ENCODE assay signal across 9 cellular contexts in the genomic region with DNA sequence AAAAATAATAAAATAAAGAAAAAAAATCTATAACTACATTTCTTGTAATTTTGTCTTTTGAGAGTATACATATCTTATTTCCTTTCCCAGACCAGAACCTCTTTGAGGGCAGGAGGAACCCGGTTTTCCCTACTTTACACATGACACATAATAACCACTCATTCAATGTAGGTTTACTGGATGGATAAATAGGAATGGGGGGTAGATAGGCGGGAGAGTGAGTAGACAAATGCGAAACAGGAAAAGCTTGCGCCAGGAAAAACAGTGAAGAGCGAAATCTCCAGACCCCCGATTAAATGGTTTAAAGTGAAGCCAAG. TPM values are rescaled to one million over a fixed set of nuclear protein-coding genes. Genes with fewer than 3 reads are reported as not detected.
DNase-seq lines count a peak whose midpoint lies in the region; ATAC-seq and TF ChIP-seq lines count a peak whose summit lies in the region.
"Had no signal": no experiment of that assay in that cellular context is flagged by ENCODE, and none has a peak within 500 bp of the region (broad histone marks: within the 10 kb centered on the region; RNA-seq: fewer than 3 reads in every experiment).

No MANE protein-coding gene starts in this region.

- H3K9ac ChIP-seq in Karpas-422 (ENCODE audit: low read length) (peak overlapping the region; percentile 83), muscle layer of colon (ENCODE audit: low read length) (peak overlapping the region; percentile 98)

- no peaks in the 10 kb centered on the region for H3K4me1 ChIP-seq in A673 (ENCODE audit: insufficient read depth, low read length, poor library complexity, severe bottlenecking)
- peaks cover 14% of the 10 kb centered on the region for H3K4me1 ChIP-seq in Karpas-422 (ENCODE audit: low read length)
- H3K4me1 ChIP-seq in muscle layer of colon (ENCODE audit: insufficient read depth, low read length), result peaks cover 18% of the 10 kb centered on the region

- no peak for TF ChIP-seq CTCF in A673 (conservative IDR thresholded peaks at IDR 0.05; ENCODE audit: low read depth, low read length)

- H3K4me3 Mint-ChIP-seq in dendritic cell treated with granulocyte-macrophage colony-stimulating factor and Interleukin-4, amounts not matched to agents 40 ng/mL and 50 ng/mL, for 4 days, result peak overlapping the region; percentile 85

- H3K27me3 ChIP-seq in A673 (replicated peaks; ENCODE audit: insufficient read depth, low read depth, low read length, poor library complexity) (no peaks in the 10 kb centered on the region), Karpas-422 (ENCODE audit: low read length) (no peaks in the 10 kb centered on the region), muscle layer of colon (ENCODE audit: control insufficient read depth in 1 of 2, insufficient read depth in 2 of 2, low read length in 2 of 2) (no peaks in the 10 kb centered on the region)

- DNase-seq in A673 (ENCODE audit: low spot score) (no peak), Karpas-422 (no peak), NCI-H524 treated with DMSO at 0.1 percent for 48 hours (lab: John Stamatoyannopoulos, UW) (no peak), NCI-H1092 treated with DMSO at 0.1 percent for 48 hours (lab: John Stamatoyannopoulos, UW) (no peak)

- H3K4me3 ChIP-seq in A673 (ENCODE audit: low read depth, low read length, poor library complexity, severe bottlenecking), result peak overlapping the region; percentile 92
- H3K4me3 ChIP-seq in Karpas-422 (ENCODE audit: low read length), result peak overlapping the region; percentile 88
- H3K4me3 ChIP-seq in muscle layer of colon (ENCODE audit: low read depth in 1 of 2, low read length in 2 of 2), result peak overlapping the region; percentile 94 to 100

- no peaks in the 10 kb centered on the region for H3K9me3 Mint-ChIP-seq in dendritic cell treated with granulocyte-macrophage colony-stimulating factor and Interleukin-4, amounts not matched to agents 40 ng/mL and 50 ng/mL, for 4 days

- peak overlapping the region; percentile 91 for H3K4me2 ChIP-seq in Karpas-422 (ENCODE audit: low read depth, low read length, poor library complexity, severe bottlenecking)

- peaks cover 15% of the 10 kb centered on the region; the same call in 1 of the 2 replicates for H4K20me1 ChIP-seq in Karpas-422 (ENCODE audit: insufficient read depth, low read depth, low read length)

- H3K79me2 ChIP-seq in Karpas-422 (ENCODE audit: low read length), result peaks cover 45% of the 10 kb centered on the region

- H3K4me1 Mint-ChIP-seq in dendritic cell treated with granulocyte-macrophage colony-stimulating factor and Interleukin-4, amounts not matched to agents 40 ng/mL and 50 ng/mL, for 4 days (ENCODE audit: low read depth), result peaks cover 29% of the 10 kb centered on the region

- intact Hi-C loops in A673 (cut with micrococcal nuclease; ENCODE audit: unreplicated experiment), result no loop called here
- intact Hi-C loops in dendritic cell treated with granulocyte-macrophage colony-stimulating factor and Interleukin-4, amounts not matched to agents 40 ng/mL and 50 ng/mL, for 4 days (cut with micrococcal nuclease), result loop anchor here (2.0 kb wide), 1 partner anchor 46 kb away; no protein-coding TSS in a partner anchor

- ATAC-seq in GM18520 (IDR thresholded peaks at IDR 0.05; ENCODE audit: unreplicated experiment) (no peak), HG02588 (IDR thresholded peaks at IDR 0.05; ENCODE audit: unreplicated experiment) (no peak)

- peak overlapping the region; percentile 98 for H3K27ac ChIP-seq in A673 (ENCODE audit: low read depth, low read length, poor library complexity, severe bottlenecking)
- H3K27ac ChIP-seq in Karpas-422 (ENCODE audit: low read length), result peak overlapping the region; percentile 78
- H3K27ac ChIP-seq in muscle layer of colon (ENCODE audit: low read depth, low read length), result peak overlapping the region; percentile 89

- TSS peak; percentile 90 for BruUV-seq in A673 (replicated peaks; lab: Mats Ljungman, UMichigan)

- peak overlapping the region; percentile 98 for H3K27ac Mint-ChIP-seq in dendritic cell treated with granulocyte-macrophage colony-stimulating factor and Interleukin-4, amounts not matched to agents 40 ng/mL and 50 ng/mL, for 4 days

- H3K9me3 ChIP-seq in A673 (ENCODE audit: low read depth, low read length, poor library complexity, severe bottlenecking) (no peaks in the 10 kb centered on the region), Karpas-422 (ENCODE audit: low read length) (no peaks in the 10 kb centered on the region), muscle layer of colon (ENCODE audit: low read length) (no peaks in the 10 kb centered on the region)

- peaks cover 33% of the 10 kb centered on the region for H3K36me3 Mint-ChIP-seq in dendritic cell treated with granulocyte-macrophage colony-stimulating factor and Interleukin-4, amounts not matched to agents 40 ng/mL and 50 ng/mL, for 4 days (ENCODE audit: low read depth)

- peaks cover 2% of the 10 kb centered on the region for H3K27me3 Mint-ChIP-seq in dendritic cell treated with granulocyte-macrophage colony-stimulating factor and Interleukin-4, amounts not matched to agents 40 ng/mL and 50 ng/mL, for 4 days

- POLR2A ChIA-PET in A673 (lab: Charles Lee; ENCODE audit: low non-redundant PET), result no interaction called here

- CTCF ChIA-PET in A673 (lab: Charles Lee), result no interaction called here

- H3K36me3 ChIP-seq in A673 (ENCODE audit: insufficient read depth, low read length, poor library complexity, severe bottlenecking) (no peaks in the 10 kb centered on the region), Karpas-422 (ENCODE audit: insufficient read depth, low read length) (no peaks in the 10 kb centered on the region), muscle layer of colon (ENCODE audit: insufficient read depth, low read length) (no peaks in the 10 kb centered on the region)

- no peaks in the 10 kb centered on the region for H3K9me2 ChIP-seq in Karpas-422 (replicated peaks; ENCODE audit: insufficient read depth, low read length)

- H2AFZ ChIP-seq in Karpas-422 (ENCODE audit: low read length), result peak overlapping the region; percentile 95

RNA-seq across cellular contexts. Expression of a gene that starts 0.5 kb away (rescaled TPM):
- total RNA-seq in A673 (2021), result 34.5 and 36.7 TPM in 2 replicates
- total RNA-seq in Karpas-422 (2014; rRNA removed; shearing (Covaris generic); ENCODE audit: low replicate concordance), result 36.8 and 59.1 TPM in 2 replicates

RNA-seq across cellular contexts. Expression of a gene that starts 56.6 kb away (rescaled TPM):
- total RNA-seq in A673 (2021), result not detected in 2 replicates
- total RNA-seq in Karpas-422 (2014; rRNA removed; shearing (Covaris generic); ENCODE audit: low replicate concordance), result not detected in 2 replicates
- total RNA-seq: T-helper 1 cell treated with Interleukin-12 subunit alpha and Interleukin-12 subunit beta and Interleukin-4 antibody, amounts not matched to agents 30 ng/mL and 1 ng/mL, for 36 hours had no signal
